8 cellular contexts compared by ENCODE assay signal in the genomic region with DNA sequence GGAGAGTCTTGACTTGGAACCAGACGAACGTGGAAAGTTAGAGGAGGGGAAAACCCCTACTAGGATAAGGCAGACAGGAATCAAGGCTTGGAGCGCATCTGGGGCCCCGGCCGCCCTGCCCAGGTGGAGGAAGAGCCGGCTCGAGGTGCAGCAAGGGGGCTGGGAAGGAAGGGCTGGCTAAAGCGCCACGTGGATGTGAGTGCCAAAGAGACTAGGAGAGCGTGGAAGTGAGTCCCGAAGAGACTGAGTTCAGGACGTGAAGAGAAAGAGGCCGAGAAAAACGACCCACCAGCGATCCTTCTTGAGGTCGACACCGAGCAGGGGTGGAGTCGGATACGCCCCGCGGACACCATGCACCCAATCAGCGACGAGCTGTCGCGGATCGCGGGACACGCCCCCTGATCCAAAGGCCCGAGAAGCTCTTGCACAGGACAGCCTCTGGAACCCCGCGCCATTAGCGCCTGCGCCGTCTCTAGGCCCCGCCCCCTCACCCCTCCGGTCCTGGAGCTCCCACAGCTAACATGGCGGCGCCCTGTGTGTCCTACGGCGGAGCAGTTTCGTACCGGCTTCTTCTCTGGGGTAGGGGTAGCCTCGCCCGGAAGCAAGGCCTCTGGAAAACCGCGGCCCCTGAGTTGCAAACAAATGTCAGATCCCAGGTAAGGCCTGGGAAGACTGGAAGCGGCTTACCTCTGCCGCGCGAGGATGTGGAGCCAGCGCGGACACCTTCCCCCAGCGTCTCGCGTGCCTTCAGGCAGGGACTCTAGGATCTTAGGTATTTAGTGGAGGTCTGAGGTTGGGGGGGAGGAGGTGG. TPM values are rescaled to one million over a fixed set of nuclear protein-coding genes. Genes with fewer than 3 reads are reported as not detected.
DNase-seq lines count a peak whose midpoint lies in the region; ATAC-seq and TF ChIP-seq lines count a peak whose summit lies in the region.

TSS of gene MRPS9 (plus strand) at position 498 of the 811 bp plus-strand sequence. CDS start at position 522, 24 bp downstream.

- H3K36me3 ChIP-seq in left ventricle myocardium inferior (no peaks in the 10 kb centered on the region), prostate gland (no peaks in the 10 kb centered on the region), urinary bladder (ENCODE audit: insufficient read depth) (no peaks in the 10 kb centered on the region)

- TF ChIP-seq POLR2A in GM15510 (IDR thresholded peaks at IDR 0.05; ENCODE audit: borderline replicate concordance, extremely low read depth, insufficient read length): peak; percentile 85
- TF ChIP-seq POLR2A in prostate gland (IDR thresholded peaks at IDR 0.05): peak; percentile 50

- peaks cover 24% of the 10 kb centered on the region for H3K4me1 Mint-ChIP-seq in T-helper 17 cell

- H3K36me3 Mint-ChIP-seq in T-helper 17 cell (ENCODE audit: low read depth): peaks cover 5% of the 10 kb centered on the region

- no peaks in the 10 kb centered on the region for H3K27me3 ChIP-seq in left ventricle myocardium inferior (ENCODE audit: low read depth)
- H3K27me3 ChIP-seq in prostate gland (replicated peaks; ENCODE audit: insufficient read depth): no peaks in the 10 kb centered on the region

- peak within 1 kb of the TSS; percentile 91 for H3K4me3 ChIP-seq in left ventricle myocardium inferior
- peak within 1 kb of the TSS; percentile 77 to 86 for H3K4me3 ChIP-seq in prostate gland
- H3K4me3 ChIP-seq in urinary bladder (ENCODE audit: low read depth, low read length): peak within 1 kb of the TSS; percentile 71

- H3K27me3 Mint-ChIP-seq in T-helper 17 cell: no peaks in the 10 kb centered on the region

- H3K9me3 ChIP-seq in T-helper 17 cell (ENCODE audit: control insufficient read depth, low read length, poor library complexity, severe bottlenecking): no peaks in the 10 kb centered on the region
- H3K9me3 ChIP-seq in left ventricle myocardium inferior (replicated peaks): no peaks in the 10 kb centered on the region
- H3K9me3 ChIP-seq in prostate gland: no peaks in the 10 kb centered on the region

- TF ChIP-seq CTCF in left ventricle myocardium inferior (IDR thresholded peaks at IDR 0.05; ENCODE audit: borderline replicate concordance): no peak
- TF ChIP-seq CTCF in prostate gland (IDR thresholded peaks at IDR 0.05): no peak

- intact Hi-C loops in left ventricle myocardium inferior (cut with micrococcal nuclease): no loop called here
- intact Hi-C loops in prostate gland (cut with DNase I): no loop called here

- DNase-seq in NCI-H1694 treated with DMSO at 0.1 percent for 48 hours (lab: John Stamatoyannopoulos, UW) (peak; percentile 94), T-helper 17 cell (peak; percentile 93 to 98 (median 96)), amygdala (lab: John Stamatoyannopoulos, UW) (peak; percentile 70 to 100 (median 98)), left ventricle myocardium inferior (peak; percentile 99), prostate gland (ENCODE audit: low spot score) (peak; percentile 98)

- peak; percentile 100 for ATAC-seq in HG02885 (IDR thresholded peaks at IDR 0.05; ENCODE audit: poor library complexity, unreplicated experiment)
- ATAC-seq in T-helper 17 cell: peak; percentile 98

- peak within 1 kb of the TSS; percentile 97 for H3K4me3 Mint-ChIP-seq in T-helper 17 cell

- H3K27ac ChIP-seq in left ventricle myocardium inferior (replicated peaks): peak within 1 kb of the TSS; percentile 91
- H3K27ac ChIP-seq in prostate gland: peak within 1 kb of the TSS; percentile 86 to 91
- peak within 1 kb of the TSS; percentile 57 for H3K27ac ChIP-seq in urinary bladder (ENCODE audit: low read depth)

- WGBS in prostate gland: under 1% methylated on average over 55 of the region's 55 CpGs
- under 1% methylated on average over 55 of the region's 55 CpGs for WGBS in urinary bladder

- peak within 1 kb of the TSS; percentile 89 for H3K27ac Mint-ChIP-seq in T-helper 17 cell

- H3K4me1 ChIP-seq in left ventricle myocardium inferior (peaks cover 57% of the 10 kb centered on the region), prostate gland (replicated peaks) (peaks cover 5% of the 10 kb centered on the region), urinary bladder (ENCODE audit: insufficient read depth) (no peaks in the 10 kb centered on the region)

RNA-seq across cellular contexts. Expression of gene MRPS9, which starts in this region (rescaled TPM):
- total RNA-seq in T-helper 17 cell: 10 to 100 TPM; 11.8 to 12.4 TPM
- total RNA-seq in left ventricle myocardium inferior: 73.2 TPM
- total RNA-seq in prostate gland: 10 to 100 TPM; 18.1 to 24.9 TPM
- 23.9 TPM for total RNA-seq in urinary bladder
- polyA plus RNA-seq in urinary bladder: 27.0 TPM

Comparison
In these comparisons a context has a peak if more than half of its experiments do, and no peak if none do; other contexts are left out.
1. Peak in every context shown above with its lines: DNase-seq, ATAC-seq, H3K4me3 ChIP-seq and H3K27ac ChIP-seq.